Comparison of ENCODE assay signal across 11 cellular contexts in genomic region chr11:44658451-44658850, GRCh38.
A peak's percentile ranks its signal among the peaks of the same experiment; 100 is the strongest.
DNase-seq lines count a peak whose midpoint lies in the region; ATAC-seq and TF ChIP-seq lines count a peak whose summit lies in the region.
"Had no signal": no experiment of that assay in that cellular context is flagged by ENCODE, and none has a peak within 500 bp of the region (broad histone marks: within the 10 kb centered on the region; RNA-seq: fewer than 3 reads in every experiment).

No MANE protein-coding gene starts in this region.

- H3K4me1 ChIP-seq in CD4-positive, alpha-beta memory T cell (ENCODE audit: insufficient read depth, low read length) = peaks cover 18% of the 10 kb centered on the region
- H3K4me1 ChIP-seq in HEK293 (ENCODE audit: control insufficient read depth, insufficient read depth, low read length) = no peaks in the 10 kb centered on the region
- H3K4me1 ChIP-seq: Peyer's patch had no signal

- POLR2A ChIA-PET in CD4-positive, alpha-beta memory T cell (lab: Charles Lee; ENCODE audit: partially characterized antibody) = no interaction called here
- POLR2A ChIA-PET in HEK293 (lab: Yijun Ruan, JAX) = interaction anchor here (0.6 kb wide), 1 partner anchor 684 kb away, joined by 5 read pairs; no protein-coding TSS in a partner anchor

- H3K4me3 ChIP-seq in CD4-positive, alpha-beta memory T cell (ENCODE audit: low read length in 2 of 2) = no peak overlapping the region
- H3K4me3 ChIP-seq in HEK293 (ENCODE audit: low read depth, low read length) = no peak overlapping the region
- H3K4me3 ChIP-seq: Peyer's patch had no signal

- TF ChIP-seq CTCF in HEK293 (tag by site-specific recombination; IDR thresholded peaks at IDR 0.05) = no peak

- H3K9me3 Mint-ChIP-seq in CD4-positive, alpha-beta memory T cell = peaks cover 0 to 7% (median 0%) of the 10 kb centered on the region in 8 donors
- peaks cover 4% of the 10 kb centered on the region for H3K9me3 Mint-ChIP-seq in activated CD4-positive, alpha-beta T cell treated with anti-CD3 and anti-CD28 coated beads, Interleukin-2, amount 10 ng/mL, durations not matched to agents 24 days and 14 days

- no peak overlapping the region for H3K27ac ChIP-seq in CD4-positive, alpha-beta memory T cell (ENCODE audit: low read depth, low read length)
- H3K27ac ChIP-seq in HEK293 (ENCODE audit: extremely low read depth, low read depth, low read length) = no peak overlapping the region
- H3K27ac ChIP-seq: Peyer's patch had no signal

- H3K36me3 ChIP-seq in CD4-positive, alpha-beta memory T cell (ENCODE audit: insufficient read depth, low read length) = no peaks in the 10 kb centered on the region
- H3K36me3 ChIP-seq in HEK293 (ENCODE audit: control insufficient read depth in 2 of 2, insufficient read depth in 1 of 2, low read length in 2 of 2) = no peaks in the 10 kb centered on the region
- H3K36me3 ChIP-seq: Peyer's patch had no signal

- ATAC-seq in HG03460 (IDR thresholded peaks at IDR 0.05; ENCODE audit: unreplicated experiment) (no peak), HG03469 (IDR thresholded peaks at IDR 0.05; ENCODE audit: unreplicated experiment) (no peak), HG03108 (IDR thresholded peaks at IDR 0.05; ENCODE audit: unreplicated experiment) (no peak), GM21447 (IDR thresholded peaks at IDR 0.05; ENCODE audit: unreplicated experiment) (no peak)

- H3K4me1 Mint-ChIP-seq in CD4-positive, alpha-beta memory T cell = peaks cover 19 to 38% (median 25%) of the 10 kb centered on the region in 4 donors
- peaks cover 20% of the 10 kb centered on the region for H3K4me1 Mint-ChIP-seq in activated CD4-positive, alpha-beta T cell treated with anti-CD3 and anti-CD28 coated beads, Interleukin-2, amount 10 ng/mL, durations not matched to agents 24 days and 14 days

- intact Hi-C loops in CD4-positive, alpha-beta memory T cell (cut with micrococcal nuclease) = loop anchor here (1.0 kb wide), 1 partner anchor 117 kb away; no protein-coding TSS in a partner anchor
- intact Hi-C loops in activated CD4-positive, alpha-beta T cell treated with anti-CD3 and anti-CD28 coated beads, Interleukin-2, amount 10 ng/mL, durations not matched to agents 24 days and 14 days (cut with micrococcal nuclease) = loop anchor here (2.0 kb wide), 1 partner anchor 252 kb away; no protein-coding TSS in a partner anchor

- H3K27me3 ChIP-seq in CD4-positive, alpha-beta memory T cell (ENCODE audit: insufficient read depth, low read length) = no peaks in the 10 kb centered on the region
- H3K27me3 ChIP-seq: Peyer's patch had no signal

- no peaks in the 10 kb centered on the region for H3K36me3 Mint-ChIP-seq in CD4-positive, alpha-beta memory T cell
- no peaks in the 10 kb centered on the region for H3K36me3 Mint-ChIP-seq in activated CD4-positive, alpha-beta T cell treated with anti-CD3 and anti-CD28 coated beads, Interleukin-2, amount 10 ng/mL, durations not matched to agents 24 days and 14 days (ENCODE audit: low read depth)

- H3K9me3 ChIP-seq in CD4-positive, alpha-beta memory T cell (ENCODE audit: control insufficient read depth in 1 of 2, low read length in 2 of 2) = no peaks in the 10 kb centered on the region
- H3K9me3 ChIP-seq in HEK293 (ENCODE audit: control insufficient read depth, insufficient read depth, low read depth, low read length) = no peaks in the 10 kb centered on the region
- H3K9me3 ChIP-seq: Peyer's patch had no signal

- peak in 4 of 5 donors; percentile 30 to 44 (median 32) for DNase-seq in CD4-positive, alpha-beta memory T cell
- peak; percentile 79 for DNase-seq in activated CD4-positive, alpha-beta T cell treated with anti-CD3 and anti-CD28 coated beads, Interleukin-2, amount 10 ng/mL, durations not matched to agents 24 days and 14 days
- DNase-seq in iPS-NIHi7 (ENCODE audit: extremely low spot score) = peak; percentile 66
- DNase-seq: Peyer's patch; stimulated activated CD4-positive, alpha-beta T cell treated with anti-CD3 and anti-CD28 coated beads, Interleukin-1b, Interleukin-23, amount 100 ng/mL, for 48 hours had no signal

- H3K27ac Mint-ChIP-seq in CD4-positive, alpha-beta memory T cell = peak overlapping the region in 2 of 7 donors; percentile 11 to 81
- H3K27ac Mint-ChIP-seq in activated CD4-positive, alpha-beta T cell treated with anti-CD3 and anti-CD28 coated beads, Interleukin-2, amount 10 ng/mL, durations not matched to agents 24 days and 14 days = no peak overlapping the region
- H3K27ac Mint-ChIP-seq: activated naive CD8-positive, alpha-beta T cell had no signal

- CTCF ChIA-PET in CD4-positive, alpha-beta memory T cell (lab: Charles Lee; ENCODE audit: partially characterized antibody) = interaction anchor here (0.8 to 5.2 kb wide), 11 partner anchors 12 to 255 kb away, joined by 3 to 69 read pairs (median 4); no protein-coding TSS in a partner anchor
- CTCF ChIA-PET in HEK293 (lab: Yijun Ruan, JAX) = interaction anchor here (0.7 to 1.4 kb wide), 6 partner anchors 10 to 367 kb away, joined by 3 to 4 read pairs (median 4); no protein-coding TSS in a partner anchor

- peak overlapping the region in 2 of 8 donors; percentile 27 to 66 for H3K4me3 Mint-ChIP-seq in CD4-positive, alpha-beta memory T cell
- H3K4me3 Mint-ChIP-seq in activated CD4-positive, alpha-beta T cell treated with anti-CD3 and anti-CD28 coated beads, Interleukin-2, amount 10 ng/mL, durations not matched to agents 24 days and 14 days = no peak overlapping the region
- H3K4me3 Mint-ChIP-seq: activated naive CD8-positive, alpha-beta T cell had no signal

- no peaks in the 10 kb centered on the region for H3K27me3 Mint-ChIP-seq in CD4-positive, alpha-beta memory T cell
- H3K27me3 Mint-ChIP-seq in activated CD4-positive, alpha-beta T cell treated with anti-CD3 and anti-CD28 coated beads, Interleukin-2, amount 10 ng/mL, durations not matched to agents 24 days and 14 days = peaks cover 14% of the 10 kb centered on the region

TF ChIP-seq in HEK293, 187 proteins besides CTCF, POLR2A, EP300 and RAD21:
- 0 out of 2 replicates have a peak, but pooled peaks have one; percentile 18 for TF ChIP-seq ZNF654 (tag by site-specific recombination; IDR thresholded peaks at IDR 0.05; ENCODE audit: low read depth)
- no peak for TF ChIP-seq ZNF645 (tag by site-specific recombination; IDR thresholded peaks at IDR 0.05)
- TF ChIP-seq ZNF341 (tag by site-specific recombination; IDR thresholded peaks at IDR 0.05; ENCODE audit: low read depth) = 0 out of 2 replicates have a peak, but pooled peaks have one; percentile 18
